In the genomic region with DNA sequence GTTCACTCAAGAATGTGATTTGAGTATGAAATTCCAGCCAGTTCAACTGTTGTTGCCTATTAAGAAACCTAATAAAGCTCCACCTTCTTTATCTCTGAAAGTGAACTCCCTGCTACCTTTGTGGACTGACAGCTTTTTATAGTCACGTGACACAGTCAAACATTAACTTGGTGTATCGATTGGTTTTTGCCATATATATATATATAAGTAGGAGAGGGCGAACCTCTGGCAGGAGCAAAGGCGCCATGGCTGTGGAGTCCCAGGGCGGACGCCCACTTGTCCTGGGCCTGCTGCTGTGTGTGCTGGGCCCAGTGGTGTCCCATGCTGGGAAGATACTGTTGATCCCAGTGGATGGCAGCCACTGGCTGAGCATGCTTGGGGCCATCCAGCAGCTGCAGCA, we compare ENCODE assay signal across 1 cellular context.
A peak's percentile ranks its signal among the peaks of the same experiment; 100 is the strongest.
TF ChIP-seq lines count a peak whose summit lies in the region.

A gene (plus strand): TSS at position 228 of the 400 bp plus-strand sequence. CDS start 18 bp downstream, at position 246.

TF ChIP-seq in HepG2, 621 proteins besides CTCF, POLR2A, EP300 and RAD21 (continued from another document and continues in another):
- TF ChIP-seq, protein P1, sequence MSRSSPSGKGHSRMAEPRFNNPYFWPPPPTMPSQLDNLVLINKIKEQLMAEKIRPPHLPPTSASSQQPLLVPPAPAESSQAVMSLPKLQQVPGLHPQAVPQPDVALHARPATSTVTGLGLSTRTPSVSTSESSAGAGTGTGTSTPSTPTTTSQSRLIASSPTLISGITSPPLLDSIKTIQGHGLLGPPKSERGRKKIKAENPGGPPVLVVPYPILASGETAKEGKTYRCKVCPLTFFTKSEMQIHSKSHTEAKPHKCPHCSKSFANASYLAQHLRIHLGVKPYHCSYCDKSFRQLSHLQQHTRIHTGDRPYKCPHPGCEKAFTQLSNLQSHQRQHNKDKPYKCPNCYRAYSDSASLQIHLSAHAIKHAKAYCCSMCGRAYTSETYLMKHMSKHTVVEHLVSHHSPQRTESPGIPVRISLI (CRISPR knock-in tag; IDR thresholded peaks at IDR 0.05; ENCODE audit: borderline replicate concordance), result no peak
- TF ChIP-seq, protein P2, sequence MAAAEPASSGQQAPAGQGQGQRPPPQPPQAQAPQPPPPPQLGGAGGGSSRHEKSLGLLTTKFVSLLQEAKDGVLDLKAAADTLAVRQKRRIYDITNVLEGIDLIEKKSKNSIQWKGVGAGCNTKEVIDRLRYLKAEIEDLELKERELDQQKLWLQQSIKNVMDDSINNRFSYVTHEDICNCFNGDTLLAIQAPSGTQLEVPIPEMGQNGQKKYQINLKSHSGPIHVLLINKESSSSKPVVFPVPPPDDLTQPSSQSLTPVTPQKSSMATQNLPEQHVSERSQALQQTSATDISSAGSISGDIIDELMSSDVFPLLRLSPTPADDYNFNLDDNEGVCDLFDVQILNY (CRISPR knock-in tag; conservative IDR thresholded peaks at IDR 0.05), result no peak
- TF ChIP-seq ZIK1 (CRISPR knock-in tag; IDR thresholded peaks at IDR 0.05; ENCODE audit: borderline replicate concordance, low read depth) (no peak), ZNF768 (CRISPR knock-in tag; IDR thresholded peaks at IDR 0.05) (peak; percentile 93), REPIN1 (CRISPR knock-in tag; IDR thresholded peaks at IDR 0.05; ENCODE audit: borderline replicate concordance, low read depth) (no peak), SRSF9 (IDR thresholded peaks at IDR 0.05; ENCODE audit: borderline replicate concordance, insufficient read depth, low read depth, low read length, poor library complexity, severe bottlenecking) (no peak), KAT7 (CRISPR knock-in tag; IDR thresholded peaks at IDR 0.05; ENCODE audit: borderline replicate concordance) (no peak), ZNF335 (CRISPR knock-in tag; IDR thresholded peaks at IDR 0.05) (no peak), ETV5 (CRISPR knock-in tag; IDR thresholded peaks at IDR 0.05; ENCODE audit: borderline replicate concordance) (no peak), ZNF644 (CRISPR knock-in tag; IDR thresholded peaks at IDR 0.05; ENCODE audit: low read depth) (no peak), SSRP1 (CRISPR knock-in tag; IDR thresholded peaks at IDR 0.05) (no peak), ZNF441 (CRISPR knock-in tag; IDR thresholded peaks at IDR 0.05; ENCODE audit: borderline replicate concordance) (no peak), GTF3A (CRISPR knock-in tag; conservative IDR thresholded peaks at IDR 0.05) (no peak), ATF1 (CRISPR knock-in tag; IDR thresholded peaks at IDR 0.05) (no peak), FOXA1 (IDR thresholded peaks at IDR 0.05) (no peak), FOXA1 (CRISPR knock-in tag; IDR thresholded peaks at IDR 0.05) (no peak), ONECUT2 (CRISPR knock-in tag; IDR thresholded peaks at IDR 0.05) (peak; percentile 78), ZNF143 (CRISPR knock-in tag; IDR thresholded peaks at IDR 0.05) (no peak), ZBTB20 (CRISPR knock-in tag; IDR thresholded peaks at IDR 0.05; ENCODE audit: borderline replicate concordance, low read depth) (peak; percentile 34; the same call in 1 of the 2 replicates), KAT8 (CRISPR knock-in tag; IDR thresholded peaks at IDR 0.05) (no peak), ZNF282 (IDR thresholded peaks at IDR 0.05; ENCODE audit: partially characterized antibody) (no peak), KLF15 (CRISPR knock-in tag; IDR thresholded peaks at IDR 0.05; ENCODE audit: borderline replicate concordance) (no peak), BHLHE40 (IDR thresholded peaks at IDR 0.05; ENCODE audit: low read length) (0 out of 2 replicates have a peak, but pooled peaks have one; percentile 16), KAT2B (IDR thresholded peaks at IDR 0.05; ENCODE audit: borderline replicate concordance, low read depth, low read length) (no peak), CENPX (CRISPR knock-in tag; IDR thresholded peaks at IDR 0.05) (no peak), GATAD2A (CRISPR knock-in tag; IDR thresholded peaks at IDR 0.05) (0 out of 2 replicates have a peak, but pooled peaks have one; percentile 22), FOXK2 (IDR thresholded peaks at IDR 0.05) (no peak), MTF2 (CRISPR knock-in tag; IDR thresholded peaks at IDR 0.05; ENCODE audit: borderline replicate concordance) (no peak), ZNF501 (CRISPR knock-in tag; IDR thresholded peaks at IDR 0.05) (no peak), RAD51 (IDR thresholded peaks at IDR 0.05; ENCODE audit: borderline replicate concordance) (peak; percentile 93), ELF3 (CRISPR knock-in tag; IDR thresholded peaks at IDR 0.05) (no peak), PAF1 (CRISPR knock-in tag; IDR thresholded peaks at IDR 0.05) (no peak)
- TF ChIP-seq, protein P3, sequence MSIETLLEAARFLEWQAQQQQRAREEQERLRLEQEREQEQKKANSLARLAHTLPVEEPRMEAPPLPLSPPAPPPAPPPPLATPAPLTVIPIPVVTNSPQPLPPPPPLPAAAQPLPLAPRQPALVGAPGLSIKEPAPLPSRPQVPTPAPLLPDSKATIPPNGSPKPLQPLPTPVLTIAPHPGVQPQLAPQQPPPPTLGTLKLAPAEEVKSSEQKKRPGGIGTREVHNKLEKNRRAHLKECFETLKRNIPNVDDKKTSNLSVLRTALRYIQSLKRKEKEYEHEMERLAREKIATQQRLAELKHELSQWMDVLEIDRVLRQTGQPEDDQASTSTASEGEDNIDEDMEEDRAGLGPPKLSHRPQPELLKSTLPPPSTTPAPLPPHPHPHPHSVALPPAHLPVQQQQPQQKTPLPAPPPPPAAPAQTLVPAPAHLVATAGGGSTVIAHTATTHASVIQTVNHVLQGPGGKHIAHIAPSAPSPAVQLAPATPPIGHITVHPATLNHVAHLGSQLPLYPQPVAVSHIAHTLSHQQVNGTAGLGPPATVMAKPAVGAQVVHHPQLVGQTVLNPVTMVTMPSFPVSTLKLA (IDR thresholded peaks at IDR 0.05), result no peak
- TF ChIP-seq, protein P4, sequence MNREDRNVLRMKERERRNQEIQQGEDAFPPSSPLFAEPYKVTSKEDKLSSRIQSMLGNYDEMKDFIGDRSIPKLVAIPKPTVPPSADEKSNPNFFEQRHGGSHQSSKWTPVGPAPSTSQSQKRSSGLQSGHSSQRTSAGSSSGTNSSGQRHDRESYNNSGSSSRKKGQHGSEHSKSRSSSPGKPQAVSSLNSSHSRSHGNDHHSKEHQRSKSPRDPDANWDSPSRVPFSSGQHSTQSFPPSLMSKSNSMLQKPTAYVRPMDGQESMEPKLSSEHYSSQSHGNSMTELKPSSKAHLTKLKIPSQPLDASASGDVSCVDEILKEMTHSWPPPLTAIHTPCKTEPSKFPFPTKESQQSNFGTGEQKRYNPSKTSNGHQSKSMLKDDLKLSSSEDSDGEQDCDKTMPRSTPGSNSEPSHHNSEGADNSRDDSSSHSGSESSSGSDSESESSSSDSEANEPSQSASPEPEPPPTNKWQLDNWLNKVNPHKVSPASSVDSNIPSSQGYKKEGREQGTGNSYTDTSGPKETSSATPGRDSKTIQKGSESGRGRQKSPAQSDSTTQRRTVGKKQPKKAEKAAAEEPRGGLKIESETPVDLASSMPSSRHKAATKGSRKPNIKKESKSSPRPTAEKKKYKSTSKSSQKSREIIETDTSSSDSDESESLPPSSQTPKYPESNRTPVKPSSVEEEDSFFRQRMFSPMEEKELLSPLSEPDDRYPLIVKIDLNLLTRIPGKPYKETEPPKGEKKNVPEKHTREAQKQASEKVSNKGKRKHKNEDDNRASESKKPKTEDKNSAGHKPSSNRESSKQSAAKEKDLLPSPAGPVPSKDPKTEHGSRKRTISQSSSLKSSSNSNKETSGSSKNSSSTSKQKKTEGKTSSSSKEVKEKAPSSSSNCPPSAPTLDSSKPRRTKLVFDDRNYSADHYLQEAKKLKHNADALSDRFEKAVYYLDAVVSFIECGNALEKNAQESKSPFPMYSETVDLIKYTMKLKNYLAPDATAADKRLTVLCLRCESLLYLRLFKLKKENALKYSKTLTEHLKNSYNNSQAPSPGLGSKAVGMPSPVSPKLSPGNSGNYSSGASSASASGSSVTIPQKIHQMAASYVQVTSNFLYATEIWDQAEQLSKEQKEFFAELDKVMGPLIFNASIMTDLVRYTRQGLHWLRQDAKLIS (CRISPR knock-in tag; IDR thresholded peaks at IDR 0.05), result no peak
- TF ChIP-seq, protein P5, sequence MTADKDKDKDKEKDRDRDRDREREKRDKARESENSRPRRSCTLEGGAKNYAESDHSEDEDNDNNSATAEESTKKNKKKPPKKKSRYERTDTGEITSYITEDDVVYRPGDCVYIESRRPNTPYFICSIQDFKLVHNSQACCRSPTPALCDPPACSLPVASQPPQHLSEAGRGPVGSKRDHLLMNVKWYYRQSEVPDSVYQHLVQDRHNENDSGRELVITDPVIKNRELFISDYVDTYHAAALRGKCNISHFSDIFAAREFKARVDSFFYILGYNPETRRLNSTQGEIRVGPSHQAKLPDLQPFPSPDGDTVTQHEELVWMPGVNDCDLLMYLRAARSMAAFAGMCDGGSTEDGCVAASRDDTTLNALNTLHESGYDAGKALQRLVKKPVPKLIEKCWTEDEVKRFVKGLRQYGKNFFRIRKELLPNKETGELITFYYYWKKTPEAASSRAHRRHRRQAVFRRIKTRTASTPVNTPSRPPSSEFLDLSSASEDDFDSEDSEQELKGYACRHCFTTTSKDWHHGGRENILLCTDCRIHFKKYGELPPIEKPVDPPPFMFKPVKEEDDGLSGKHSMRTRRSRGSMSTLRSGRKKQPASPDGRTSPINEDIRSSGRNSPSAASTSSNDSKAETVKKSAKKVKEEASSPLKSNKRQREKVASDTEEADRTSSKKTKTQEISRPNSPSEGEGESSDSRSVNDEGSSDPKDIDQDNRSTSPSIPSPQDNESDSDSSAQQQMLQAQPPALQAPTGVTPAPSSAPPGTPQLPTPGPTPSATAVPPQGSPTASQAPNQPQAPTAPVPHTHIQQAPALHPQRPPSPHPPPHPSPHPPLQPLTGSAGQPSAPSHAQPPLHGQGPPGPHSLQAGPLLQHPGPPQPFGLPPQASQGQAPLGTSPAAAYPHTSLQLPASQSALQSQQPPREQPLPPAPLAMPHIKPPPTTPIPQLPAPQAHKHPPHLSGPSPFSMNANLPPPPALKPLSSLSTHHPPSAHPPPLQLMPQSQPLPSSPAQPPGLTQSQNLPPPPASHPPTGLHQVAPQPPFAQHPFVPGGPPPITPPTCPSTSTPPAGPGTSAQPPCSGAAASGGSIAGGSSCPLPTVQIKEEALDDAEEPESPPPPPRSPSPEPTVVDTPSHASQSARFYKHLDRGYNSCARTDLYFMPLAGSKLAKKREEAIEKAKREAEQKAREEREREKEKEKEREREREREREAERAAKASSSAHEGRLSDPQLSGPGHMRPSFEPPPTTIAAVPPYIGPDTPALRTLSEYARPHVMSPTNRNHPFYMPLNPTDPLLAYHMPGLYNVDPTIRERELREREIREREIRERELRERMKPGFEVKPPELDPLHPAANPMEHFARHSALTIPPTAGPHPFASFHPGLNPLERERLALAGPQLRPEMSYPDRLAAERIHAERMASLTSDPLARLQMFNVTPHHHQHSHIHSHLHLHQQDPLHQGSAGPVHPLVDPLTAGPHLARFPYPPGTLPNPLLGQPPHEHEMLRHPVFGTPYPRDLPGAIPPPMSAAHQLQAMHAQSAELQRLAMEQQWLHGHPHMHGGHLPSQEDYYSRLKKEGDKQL (CRISPR knock-in tag; IDR thresholded peaks at IDR 0.05; ENCODE audit: low read depth), result no peak
- TF ChIP-seq, protein P6, sequence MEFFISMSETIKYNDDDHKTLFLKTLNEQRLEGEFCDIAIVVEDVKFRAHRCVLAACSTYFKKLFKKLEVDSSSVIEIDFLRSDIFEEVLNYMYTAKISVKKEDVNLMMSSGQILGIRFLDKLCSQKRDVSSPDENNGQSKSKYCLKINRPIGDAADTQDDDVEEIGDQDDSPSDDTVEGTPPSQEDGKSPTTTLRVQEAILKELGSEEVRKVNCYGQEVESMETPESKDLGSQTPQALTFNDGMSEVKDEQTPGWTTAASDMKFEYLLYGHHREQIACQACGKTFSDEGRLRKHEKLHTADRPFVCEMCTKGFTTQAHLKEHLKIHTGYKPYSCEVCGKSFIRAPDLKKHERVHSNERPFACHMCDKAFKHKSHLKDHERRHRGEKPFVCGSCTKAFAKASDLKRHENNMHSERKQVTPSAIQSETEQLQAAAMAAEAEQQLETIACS (CRISPR knock-in tag; IDR thresholded peaks at IDR 0.05), result no peak
- TF ChIP-seq, protein P7, sequence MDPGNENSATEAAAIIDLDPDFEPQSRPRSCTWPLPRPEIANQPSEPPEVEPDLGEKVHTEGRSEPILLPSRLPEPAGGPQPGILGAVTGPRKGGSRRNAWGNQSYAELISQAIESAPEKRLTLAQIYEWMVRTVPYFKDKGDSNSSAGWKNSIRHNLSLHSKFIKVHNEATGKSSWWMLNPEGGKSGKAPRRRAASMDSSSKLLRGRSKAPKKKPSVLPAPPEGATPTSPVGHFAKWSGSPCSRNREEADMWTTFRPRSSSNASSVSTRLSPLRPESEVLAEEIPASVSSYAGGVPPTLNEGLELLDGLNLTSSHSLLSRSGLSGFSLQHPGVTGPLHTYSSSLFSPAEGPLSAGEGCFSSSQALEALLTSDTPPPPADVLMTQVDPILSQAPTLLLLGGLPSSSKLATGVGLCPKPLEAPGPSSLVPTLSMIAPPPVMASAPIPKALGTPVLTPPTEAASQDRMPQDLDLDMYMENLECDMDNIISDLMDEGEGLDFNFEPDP (CRISPR knock-in tag; conservative IDR thresholded peaks at IDR 0.05), result no peak
- TF ChIP-seq, protein P8, sequence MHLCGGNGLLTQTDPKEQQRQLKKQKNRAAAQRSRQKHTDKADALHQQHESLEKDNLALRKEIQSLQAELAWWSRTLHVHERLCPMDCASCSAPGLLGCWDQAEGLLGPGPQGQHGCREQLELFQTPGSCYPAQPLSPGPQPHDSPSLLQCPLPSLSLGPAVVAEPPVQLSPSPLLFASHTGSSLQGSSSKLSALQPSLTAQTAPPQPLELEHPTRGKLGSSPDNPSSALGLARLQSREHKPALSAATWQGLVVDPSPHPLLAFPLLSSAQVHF (CRISPR knock-in tag; IDR thresholded peaks at IDR 0.05), result no peak
- TF ChIP-seq, protein P9, sequence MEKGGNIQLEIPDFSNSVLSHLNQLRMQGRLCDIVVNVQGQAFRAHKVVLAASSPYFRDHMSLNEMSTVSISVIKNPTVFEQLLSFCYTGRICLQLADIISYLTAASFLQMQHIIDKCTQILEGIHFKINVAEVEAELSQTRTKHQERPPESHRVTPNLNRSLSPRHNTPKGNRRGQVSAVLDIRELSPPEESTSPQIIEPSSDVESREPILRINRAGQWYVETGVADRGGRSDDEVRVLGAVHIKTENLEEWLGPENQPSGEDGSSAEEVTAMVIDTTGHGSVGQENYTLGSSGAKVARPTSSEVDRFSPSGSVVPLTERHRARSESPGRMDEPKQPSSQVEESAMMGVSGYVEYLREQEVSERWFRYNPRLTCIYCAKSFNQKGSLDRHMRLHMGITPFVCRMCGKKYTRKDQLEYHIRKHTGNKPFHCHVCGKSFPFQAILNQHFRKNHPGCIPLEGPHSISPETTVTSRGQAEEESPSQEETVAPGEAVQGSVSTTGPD (CRISPR knock-in tag; IDR thresholded peaks at IDR 0.05), result no peak
